ENCODE assay signal across 8 cellular contexts in the genomic region with DNA sequence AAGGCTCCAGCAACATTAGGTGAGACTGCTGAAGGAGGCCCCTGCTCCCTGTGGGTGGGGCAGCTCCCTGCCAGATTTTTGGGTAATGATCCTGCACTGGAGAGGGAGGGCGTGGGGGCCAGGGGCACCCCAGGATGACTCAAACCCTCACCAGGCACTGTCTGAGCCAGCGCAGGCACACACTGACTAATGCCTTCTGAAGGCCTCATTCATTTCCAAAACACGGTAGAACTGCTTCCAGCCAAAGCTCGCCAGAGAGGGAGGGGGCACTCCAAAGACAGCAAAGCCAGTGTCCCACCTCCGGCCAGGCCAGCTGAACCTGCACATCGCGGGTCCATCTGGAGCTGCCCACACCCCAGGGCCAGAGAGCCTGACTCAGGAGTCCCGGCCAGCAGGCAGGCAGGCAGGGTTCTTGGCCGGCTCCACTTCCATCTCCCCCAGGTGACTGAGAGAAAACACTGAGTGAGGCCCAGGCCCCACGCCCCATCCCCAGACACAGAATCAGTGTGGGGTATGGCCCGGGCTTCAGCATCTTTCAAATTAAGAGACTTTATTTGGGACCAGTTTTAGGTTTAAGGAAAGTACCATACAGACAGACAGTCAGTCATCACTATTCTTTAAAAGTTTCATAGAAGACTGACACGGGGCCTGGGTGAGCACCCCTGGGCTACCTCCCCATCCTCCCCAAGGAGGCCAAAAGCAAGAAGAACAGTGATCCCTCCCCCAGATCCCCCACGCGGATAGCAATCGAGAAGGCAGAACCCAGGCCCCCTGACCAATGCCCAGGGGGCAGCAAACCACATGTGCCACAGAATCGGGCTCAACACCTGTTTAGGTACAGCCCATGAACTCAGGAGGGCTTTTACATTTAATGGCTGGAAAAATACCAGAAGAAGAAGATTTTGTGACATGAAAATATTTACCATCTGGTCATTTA. TPM values are rescaled to one million over a fixed set of nuclear protein-coding genes. Genes with fewer than 3 reads are reported as not detected.
DNase-seq lines count a peak whose midpoint lies in the region; ATAC-seq, FAIRE-seq and TF ChIP-seq lines count a peak whose summit lies in the region.

No MANE protein-coding gene starts in this region.

- H3K9me3 ChIP-seq in mucosa of rectum (ENCODE audit: control insufficient read depth in 2 of 2, low read length in 2 of 2), result no peaks in the 10 kb centered on the region
- H3K9me3 ChIP-seq in subcutaneous abdominal adipose tissue (ENCODE audit: control insufficient read depth in 5 of 5, low read length in 5 of 5), result no peaks in the 10 kb centered on the region

- peak overlapping the region; percentile 50 to 80 for H3K27ac ChIP-seq in mucosa of rectum (ENCODE audit: low read depth in 2 of 2, low read length in 2 of 2)
- peak overlapping the region; percentile 99 for H3K27ac ChIP-seq in subcutaneous abdominal adipose tissue (ENCODE audit: low read depth, low read length)

- H3K9ac ChIP-seq in mucosa of rectum (ENCODE audit: low read depth in 1 of 2, low read length in 2 of 2) (no peak overlapping the region), subcutaneous abdominal adipose tissue (ENCODE audit: low read length in 5 of 5) (peak overlapping the region; percentile 77 to 88 (median 78))

- DNase-seq in GM12865 (ENCODE audit: low read depth) (peak; percentile 53), T-helper 22 cell (ENCODE audit: low read depth) (peak; percentile 68), bronchial epithelial cell (ENCODE audit: low read depth) (peak; percentile 90), left colon (no peak)

- no peak for FAIRE-seq in bronchial epithelial cell (lab: Jason Lieb, UNC)

- H3K4me1 ChIP-seq in mucosa of rectum (ENCODE audit: control insufficient read depth in 2 of 2, insufficient read depth in 2 of 2, low read length in 2 of 2) (peaks cover 32 to 45% of the 10 kb centered on the region in 2 donors), subcutaneous abdominal adipose tissue (ENCODE audit: control insufficient read depth in 5 of 5, insufficient read depth in 5 of 5, low read length in 5 of 5) (peaks cover 9 to 72% (median 67%) of the 10 kb centered on the region in 5 donors)

- peak overlapping the region; percentile 67 for H3K4me3 ChIP-seq in GM12865 (ENCODE audit: low read depth, low read length)
- peak overlapping the region; percentile 47 for H3K4me3 ChIP-seq in bronchial epithelial cell (ENCODE audit: low read depth, low read length)
- peak overlapping the region in 1 of 2 donors; percentile 64 for H3K4me3 ChIP-seq in mucosa of rectum (ENCODE audit: low read length in 2 of 2)
- peak overlapping the region; percentile 67 to 77 (median 74) for H3K4me3 ChIP-seq in subcutaneous abdominal adipose tissue (ENCODE audit: low read depth in 1 of 5, low read length in 5 of 5)

- ATAC-seq in HG02610 (IDR thresholded peaks at IDR 0.05; ENCODE audit: unreplicated experiment) (no peak), left colon (no peak), GM21619 (IDR thresholded peaks at IDR 0.05; ENCODE audit: unreplicated experiment) (no peak)

- intact Hi-C loops in left colon (cut with DNase I, micrococcal nuclease), result loop anchor here in 1 of 2 donors (5.0 kb wide), 1 partner anchor 35 kb away; no protein-coding TSS in a partner anchor

- H3K27me3 ChIP-seq in bronchial epithelial cell (ENCODE audit: control insufficient read depth, insufficient read depth, low read length), result no peaks in the 10 kb centered on the region
- no peaks in the 10 kb centered on the region for H3K27me3 ChIP-seq in mucosa of rectum (ENCODE audit: control insufficient read depth in 2 of 2, insufficient read depth in 2 of 2, low read length in 2 of 2)
- no peaks in the 10 kb centered on the region for H3K27me3 ChIP-seq in subcutaneous abdominal adipose tissue (ENCODE audit: control insufficient read depth in 5 of 5, insufficient read depth in 4 of 5, low read length in 5 of 5)

- H3K36me3 ChIP-seq in bronchial epithelial cell (ENCODE audit: control insufficient read depth, insufficient read depth, low read length) (peaks cover 4% of the 10 kb centered on the region), mucosa of rectum (ENCODE audit: control insufficient read depth in 2 of 2, insufficient read depth in 2 of 2, low read length in 2 of 2) (no peaks in the 10 kb centered on the region), subcutaneous abdominal adipose tissue (ENCODE audit: control insufficient read depth in 5 of 5, insufficient read depth in 5 of 5, low read length in 5 of 5) (no peaks in the 10 kb centered on the region)

- TF ChIP-seq CTCF in GM12865 (IDR thresholded peaks at IDR 0.05; ENCODE audit: insufficient read depth, low read depth, low read length, missing control alignments) (no peak), bronchial epithelial cell (IDR thresholded peaks at IDR 0.05; ENCODE audit: insufficient read depth, low read length, severe bottlenecking) (no peak)

RNA-seq across cellular contexts. Expression of a gene that starts 2.3 kb away (rescaled TPM):
- total RNA-seq in bronchial epithelial cell (98.2 and 224 TPM in 2 replicates), left colon (100 to 1,000 TPM; 118 to 146 TPM)

RNA-seq across cellular contexts. Expression of a gene that starts 20.9 kb away (rescaled TPM):
- 0.26 TPM in 2 replicates for total RNA-seq in bronchial epithelial cell
- 10 to 100 TPM in 1 of 2 donors, 1 to 10 TPM in 1; 6.8 to 14.8 TPM for total RNA-seq in left colon

RNA-seq across cellular contexts. Expression of a gene that starts 29.0 kb away (rescaled TPM):
- 153 and 154 TPM in 2 replicates for total RNA-seq in bronchial epithelial cell
- 100 to 1,000 TPM; 112 to 199 TPM for total RNA-seq in left colon

Comparison
In these comparisons a context has a peak if more than half of its experiments do, and no peak if none do; other contexts are left out.
1. DNase-seq: peak in GM12865 (single experiment), T-helper 22 cell (single experiment) and bronchial epithelial cell (single experiment); none in left colon (0 of 2).
2. H3K9ac ChIP-seq: peak in subcutaneous abdominal adipose tissue (5 of 5); none in mucosa of rectum (0 of 2).